In the genomic region with DNA sequence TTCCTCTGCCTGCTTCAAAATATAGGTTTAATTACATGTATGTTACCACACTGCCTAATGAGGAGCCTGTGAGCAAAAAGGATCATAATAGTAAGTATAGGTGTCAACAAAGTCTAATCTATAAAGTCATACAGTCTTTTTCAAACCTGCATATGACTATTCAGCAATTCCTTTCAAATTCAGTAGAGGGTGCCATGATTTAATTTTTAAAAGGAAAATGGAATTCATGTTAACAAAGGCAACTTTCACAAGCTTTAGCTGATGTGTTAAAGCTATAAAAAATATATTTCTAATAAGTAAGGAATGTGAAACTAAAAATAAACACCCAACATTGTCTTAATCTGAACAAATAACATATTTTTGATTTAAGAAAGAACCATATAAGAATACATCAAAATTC, we compare ENCODE assay signal across 8 cellular contexts. TPM values are rescaled to one million over a fixed set of nuclear protein-coding genes. Genes with fewer than 3 reads are reported as not detected.
DNase-seq lines count a peak whose midpoint lies in the region; ATAC-seq and TF ChIP-seq lines count a peak whose summit lies in the region.

No MANE protein-coding gene starts in this region.

- no peak overlapping the region for H3K4me3 ChIP-seq in Loucy (ENCODE audit: low read length, poor library complexity, severe bottlenecking)
- no peak overlapping the region for H3K4me3 ChIP-seq in mesendoderm (ENCODE audit: low read length)

- no peak overlapping the region for H2BK5ac ChIP-seq in mesendoderm (ENCODE audit: low read length)

- TF ChIP-seq CTCF in Loucy (conservative IDR thresholded peaks at IDR 0.05; ENCODE audit: low read length) (peak; percentile 70), neural crest cell (conservative IDR thresholded peaks at IDR 0.05) (peak; percentile 72)

- H3K36me3 ChIP-seq in Loucy (ENCODE audit: insufficient read depth, low read length) = no peaks in the 10 kb centered on the region
- no peaks in the 10 kb centered on the region for H3K36me3 ChIP-seq in mesendoderm (ENCODE audit: control insufficient read depth, insufficient read depth, low read length)

- H3K23ac ChIP-seq in mesendoderm (ENCODE audit: low read length) = no peak overlapping the region

- H3K27me3 ChIP-seq in Loucy (ENCODE audit: insufficient read depth, low read length, poor library complexity, severe bottlenecking) (no peaks in the 10 kb centered on the region), mesendoderm (ENCODE audit: insufficient read depth, low read length, poor library complexity) (no peaks in the 10 kb centered on the region)

- ATAC-seq in GM18502 (IDR thresholded peaks at IDR 0.05; ENCODE audit: poor library complexity, unreplicated experiment) = no peak

- H3K79me2 ChIP-seq in Loucy (ENCODE audit: insufficient read depth, low read length) (no peaks in the 10 kb centered on the region), mesendoderm (ENCODE audit: control insufficient read depth, insufficient read depth, low read length) (no peaks in the 10 kb centered on the region)

- H3K4ac ChIP-seq in mesendoderm (ENCODE audit: low read depth, low read length) = no peak overlapping the region

- H3K4me1 Mint-ChIP-seq in neural crest cell = no peaks in the 10 kb centered on the region

- no peak overlapping the region for H3K18ac ChIP-seq in mesendoderm (ENCODE audit: low read length)

- H3K4me2 ChIP-seq in Loucy (ENCODE audit: low read depth, low read length, poor library complexity, severe bottlenecking) (no peak overlapping the region), mesendoderm (ENCODE audit: low read length) (no peak overlapping the region)

- no peak overlapping the region for H3K56ac ChIP-seq in mesendoderm (ENCODE audit: low read length)

- H4K5ac ChIP-seq in mesendoderm (ENCODE audit: low read length) = no peak overlapping the region

- no peak overlapping the region for H2BK15ac ChIP-seq in mesendoderm (replicated peaks; ENCODE audit: low read depth)

- no peaks in the 10 kb centered on the region for H3K27me3 Mint-ChIP-seq in neural crest cell (ENCODE audit: low read depth)

- DNase-seq in DMS53 (lab: John Stamatoyannopoulos, UW) (peak; percentile 61), dermis microvascular lymphatic vessel endothelial cell (ENCODE audit: low read depth in 2 of 2) (peak; percentile 13 to 35), neural crest cell (ENCODE audit: low read depth, low spot score) (no peak), mesendoderm (no peak), KG1 (lab: John Stamatoyannopoulos, UW) (no peak)
- no peak for DNase-seq in stimulated activated CD4-positive, alpha-beta T cell treated with anti-CD3 and anti-CD28 coated beads, Interleukin-12 subunit alpha, Interleukin-12 subunit beta, amount 100 ng/mL, for 4 hours

- H2AFZ ChIP-seq in Loucy (ENCODE audit: low read length) = no peak overlapping the region

- H3K4me1 ChIP-seq in Loucy (ENCODE audit: insufficient read depth, low read length, poor library complexity, severe bottlenecking) (no peaks in the 10 kb centered on the region), mesendoderm (ENCODE audit: control insufficient read depth, low read depth, low read length) (no peaks in the 10 kb centered on the region)

- no peak overlapping the region for H2BK120ac ChIP-seq in mesendoderm (ENCODE audit: low read depth, low read length)

- no peaks in the 10 kb centered on the region for H3K79me1 ChIP-seq in mesendoderm (ENCODE audit: low read length)

- H4K20me1 ChIP-seq in Loucy (ENCODE audit: insufficient read depth, low read length, poor library complexity, severe bottlenecking) = no peaks in the 10 kb centered on the region

- no peak overlapping the region for H3K27ac ChIP-seq in mesendoderm (ENCODE audit: low read depth, low read length)

- no peaks in the 10 kb centered on the region for H3F3A ChIP-seq in Loucy (ENCODE audit: low read depth)

- H3K9me3 Mint-ChIP-seq in neural crest cell = no peaks in the 10 kb centered on the region

- no peaks in the 10 kb centered on the region for H3K9me2 ChIP-seq in Loucy (replicated peaks; ENCODE audit: low read depth, low read length)

- no peak overlapping the region for H3K4me3 Mint-ChIP-seq in neural crest cell

- H2AK5ac ChIP-seq in mesendoderm (ENCODE audit: low read length) = no peak overlapping the region

- H4K8ac ChIP-seq in mesendoderm (ENCODE audit: low read depth, low read length) = no peak overlapping the region

- H3K9me3 ChIP-seq in Loucy (ENCODE audit: insufficient read depth, low read depth, low read length) = no peaks in the 10 kb centered on the region

- no peak overlapping the region for H3K9ac ChIP-seq in Loucy (ENCODE audit: low read depth, low read length, poor library complexity, severe bottlenecking)
- H3K9ac ChIP-seq in mesendoderm (ENCODE audit: low read length) = no peak overlapping the region

- no peak overlapping the region for H3K27ac Mint-ChIP-seq in neural crest cell (ENCODE audit: unreplicated experiment)

- H3K36me3 Mint-ChIP-seq in neural crest cell (ENCODE audit: low read depth) = no peaks in the 10 kb centered on the region

RNA-seq across cellular contexts. Expression of gene MPP7, which starts 52.1 kb away (rescaled TPM):
- total RNA-seq in dermis microvascular lymphatic vessel endothelial cell = 4.1 and 11.5 TPM in 2 replicates
- total RNA-seq in neural crest cell = 2.3 TPM in 2 replicates
- polyA plus RNA-seq in mesendoderm (2013, experiment 1 of 2) = 3.9 TPM
- polyA plus RNA-seq in mesendoderm (2013, experiment 2 of 2) = 3.9 TPM

Comparison
In these comparisons a context has a peak if more than half of its experiments do, and no peak if none do; other contexts are left out.
1. DNase-seq: peak in DMS53 (single experiment) and dermis microvascular lymphatic vessel endothelial cell (2 of 2); none in neural crest cell (single experiment), mesendoderm (single experiment), stimulated activated CD4-positive, alpha-beta T cell treated with anti-CD3 and anti-CD28 coated beads, Interleukin-12 subunit alpha, Interleukin-12 subunit beta, amount 100 ng/mL, for 4 hours (single experiment) and KG1 (single experiment).